In genomic region chr2:232700154-232700553, GRCh38 we compare ENCODE assay signal across 1 cellular context.
TF ChIP-seq lines count a peak whose summit lies in the region.

No MANE protein-coding gene starts in this region.

TF ChIP-seq in endothelial cell of umbilical vein, 7 proteins besides CTCF, POLR2A, EP300 and RAD21 (continued from another document):
- TF ChIP-seq JUN (IDR thresholded peaks at IDR 0.05; ENCODE audit: borderline replicate concordance, insufficient read depth, insufficient read length, low read depth) (no peak), POLR2AphosphoS5 (IDR thresholded peaks at IDR 0.05; ENCODE audit: insufficient read depth, low read depth, low read length) (no peak), EZH2 (IDR thresholded peaks at IDR 0.05; ENCODE audit: borderline replicate concordance, low read depth, low read length, severe bottlenecking) (no peak), FOS (IDR thresholded peaks at IDR 0.05; ENCODE audit: borderline replicate concordance, insufficient read depth, low read length) (no peak), MYC (IDR thresholded peaks at IDR 0.05; ENCODE audit: low read depth, low read length) (no peak)
